In the genomic region with DNA sequence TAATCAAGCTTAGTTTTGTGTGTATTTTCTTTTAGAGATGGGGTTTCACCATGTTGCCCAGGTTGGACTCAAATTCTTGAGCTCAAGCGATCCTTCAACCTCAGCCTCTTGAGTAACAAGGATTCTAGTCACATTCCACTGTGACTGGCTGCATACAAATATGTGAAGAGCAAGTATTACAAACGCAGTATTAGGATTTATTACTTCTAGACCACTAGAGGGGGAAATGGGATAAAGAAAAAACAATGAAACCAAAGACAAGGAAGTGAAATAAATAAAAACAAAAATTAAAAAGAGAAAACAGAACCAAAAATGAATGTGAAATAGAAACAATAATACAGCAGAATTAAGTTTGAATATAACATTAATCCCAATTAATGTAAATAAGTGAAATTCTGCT, we compare ENCODE assay signal across 17 cellular contexts.
A peak's percentile ranks its signal among the peaks of the same experiment; 100 is the strongest.
DNase-seq lines count a peak whose midpoint lies in the region; ATAC-seq, FAIRE-seq and TF ChIP-seq lines count a peak whose summit lies in the region.
"Had no signal": no experiment of that assay in that cellular context is flagged by ENCODE, and none has a peak within 500 bp of the region (broad histone marks: within the 10 kb centered on the region; RNA-seq: fewer than 3 reads in every experiment).

No MANE protein-coding gene starts in this region.

- no peaks in the 10 kb centered on the region for H3K27me3 Mint-ChIP-seq in HFFc6 (ENCODE audit: insufficient read depth)

- peak; percentile 56 for FAIRE-seq in RCC 7860 (lab: Jason Lieb, UNC)

- H3K36me3 Mint-ChIP-seq in HFFc6 (ENCODE audit: low read depth): no peaks in the 10 kb centered on the region
- H3K36me3 Mint-ChIP-seq: brain had no signal

- DNase-seq in AG10803 (ENCODE audit: low read depth): peak; percentile 3
- DNase-seq in HFFc6: peak; percentile 2
- peak; percentile 33 for DNase-seq in RCC 7860 (ENCODE audit: low spot score)
- peak; percentile 3 for DNase-seq in fibroblast of pulmonary artery (ENCODE audit: low read depth)
- DNase-seq in SK-N-DZ (ENCODE audit: low spot score): no peak
- no peak for DNase-seq in NCI-H69 (lab: John Stamatoyannopoulos, UW)
- DNase-seq: activated CD4-positive, alpha-beta T cell treated with anti-CD3 and anti-CD28 coated beads, Interleukin-2, amount 50 U/mL, for 48 hours; activated effector memory CD4-positive, alpha-beta T cell treated with Interleukin-2 at 50 U/mL for 16 hours; natural killer cell; NCI-H1092; NCI-H524 treated with DMSO at 0.1 percent for 48 hours; T-helper 2 cell had no signal

- H3K4me3 Mint-ChIP-seq in HFFc6: no peak overlapping the region
- H3K4me3 Mint-ChIP-seq: brain, natural killer cell had no signal

- H3K4me1 Mint-ChIP-seq in HFFc6 (ENCODE audit: low read depth): no peaks in the 10 kb centered on the region
- H3K4me1 Mint-ChIP-seq: brain, natural killer cell had no signal

- no peak overlapping the region for H3K27ac Mint-ChIP-seq in HFFc6
- H3K27ac Mint-ChIP-seq: brain, natural killer cell had no signal

- H3K4me3 ChIP-seq in AG10803 (ENCODE audit: low read length): no peak overlapping the region
- no peak overlapping the region for H3K4me3 ChIP-seq in fibroblast of pulmonary artery (replicated peaks; ENCODE audit: low read depth, low read length)
- H3K4me3 ChIP-seq: skin epidermis, suprapubic skin had no signal

- peaks cover 10% of the 10 kb centered on the region for H3K9me3 Mint-ChIP-seq in HFFc6

- ATAC-seq in HG03097 (IDR thresholded peaks at IDR 0.05; ENCODE audit: low FRiP score, unreplicated experiment) (no peak), GM19395 (IDR thresholded peaks at IDR 0.05; ENCODE audit: unreplicated experiment) (no peak)
- ATAC-seq: natural killer cell had no signal

- TF ChIP-seq CTCF in AG10803 (conservative IDR thresholded peaks at IDR 0.05; ENCODE audit: low read length) (no peak), HFFc6 (IDR thresholded peaks at IDR 0.05) (peak; percentile 33; the same call in 1 of the 2 replicates), fibroblast of pulmonary artery (IDR thresholded peaks at IDR 0.05; ENCODE audit: low read length, missing control alignments) (peak; percentile 1)

Comparison
In these comparisons a context has a peak if more than half of its experiments do, and no peak if none do; other contexts are left out.
1. DNase-seq: peak in AG10803 (single experiment), HFFc6 (single experiment), RCC 7860 (single experiment) and fibroblast of pulmonary artery (single experiment); none in SK-N-DZ (single experiment) and NCI-H69 (single experiment).